In genomic region chr3:42651248-42652091, GRCh38 we compare ENCODE assay signal across 1 cellular context.
A peak's percentile ranks its signal among the peaks of the same experiment; 100 is the strongest.
TF ChIP-seq lines count a peak whose summit lies in the region.

No MANE protein-coding gene starts in this region.

TF ChIP-seq in K562, 482 proteins besides CTCF, POLR2A, EP300 and RAD21:
- TF ChIP-seq DDX20 (tag; IDR thresholded peaks at IDR 0.05; ENCODE audit: low read depth) (no peak), XRCC3 (IDR thresholded peaks at IDR 0.05) (no peak), FOXJ2 (tag; IDR thresholded peaks at IDR 0.05) (no peak), BRCA1 (IDR thresholded peaks at IDR 0.05) (no peak), BRCA1 (CRISPR knock-in tag; IDR thresholded peaks at IDR 0.05) (0 out of 2 replicates have a peak, but pooled peaks have one; percentile 3), TEAD1 (CRISPR knock-in tag; IDR thresholded peaks at IDR 0.05) (no peak), FOXO4 (CRISPR knock-in tag; IDR thresholded peaks at IDR 0.05) (no peak), HMG20B (CRISPR knock-in tag; IDR thresholded peaks at IDR 0.05) (no peak), SNIP1 (IDR thresholded peaks at IDR 0.05; ENCODE audit: low read depth) (no peak)
